In genomic region chr9:3525088-3525835, GRCh38 we compare ENCODE assay signal across 8 cellular contexts. TPM values are rescaled to one million over a fixed set of nuclear protein-coding genes. Genes with fewer than 3 reads are reported as not detected.
A peak's percentile ranks its signal among the peaks of the same experiment; 100 is the strongest.
DNase-seq lines count a peak whose midpoint lies in the region; ATAC-seq and TF ChIP-seq lines count a peak whose summit lies in the region.

No MANE protein-coding gene starts in this region.

- H3K27ac ChIP-seq in CD4-positive, alpha-beta T cell (ENCODE audit: low read depth, low read length): peak overlapping the region; percentile 100

- POLR2A ChIA-PET in CD4-positive, alpha-beta T cell (lab: Charles Lee): interaction anchor here (0.6 to 5.5 kb wide), 14 partner anchors 18 to 1471 kb away, joined by 3 to 115 read pairs (median 10); partner anchors contain the start of genes AK3, CDC37L1, JAK2 and SPATA6L

- CTCF ChIA-PET in CD4-positive, alpha-beta T cell (lab: Charles Lee): no interaction called here
- CTCF ChIA-PET in activated CD8-positive, alpha-beta memory T cell treated with anti-CD3 and anti-CD28 coated beads, Interleukin-2, amount 10 ng/mL, durations not matched to agents 7 days and 5 days (lab: Charles Lee): interaction anchor here (1.4 to 1.8 kb wide), 2 partner anchors 45 to 48 kb away, joined by 3 to 8 read pairs; no protein-coding TSS in a partner anchor

- H3K27me3 Mint-ChIP-seq in CD4-positive, alpha-beta T cell: peaks cover 5% of the 10 kb centered on the region
- no peaks in the 10 kb centered on the region for H3K27me3 Mint-ChIP-seq in activated CD8-positive, alpha-beta memory T cell treated with anti-CD3 and anti-CD28 coated beads, Interleukin-2, amount 10 ng/mL, durations not matched to agents 7 days and 5 days

- H3K4me3 Mint-ChIP-seq in CD4-positive, alpha-beta T cell: peak overlapping the region; percentile 91
- peak overlapping the region; percentile 96 for H3K4me3 Mint-ChIP-seq in activated CD8-positive, alpha-beta memory T cell treated with anti-CD3 and anti-CD28 coated beads, Interleukin-2, amount 10 ng/mL, durations not matched to agents 7 days and 5 days

- peak in 3 of 10 experiments; percentile 0 to 2 (median 2) for DNase-seq in CD4-positive, alpha-beta T cell
- DNase-seq in activated CD8-positive, alpha-beta memory T cell treated with anti-CD3 and anti-CD28 coated beads, Interleukin-2, amount 10 ng/mL, durations not matched to agents 7 days and 5 days: no peak
- peak in 30 of 42 donors; percentile 6 to 63 (median 38) for DNase-seq in head of caudate nucleus
- DNase-seq in posterior vena cava (ENCODE audit: low spot score): peak; percentile 82
- DNase-seq in NCI-H187 (lab: John Stamatoyannopoulos, UW): no peak
- no peak for DNase-seq in NCI-H2107 treated with DMSO at 0.1 percent for 48 hours (lab: John Stamatoyannopoulos, UW; ENCODE audit: unreplicated experiment)

- TF ChIP-seq CTCF in CD4-positive, alpha-beta T cell (IDR thresholded peaks at IDR 0.05): no peak

- ATAC-seq in CD4-positive, alpha-beta T cell (ENCODE audit: poor library complexity): no peak
- ATAC-seq in HG03064 (IDR thresholded peaks at IDR 0.05; ENCODE audit: low read depth, unreplicated experiment) (peak; percentile 0), HG02678 (IDR thresholded peaks at IDR 0.05; ENCODE audit: unreplicated experiment) (no peak)
- peak; percentile 0 for ATAC-seq in activated CD8-positive, alpha-beta memory T cell treated with anti-CD3 and anti-CD28 coated beads, Interleukin-2, amount 10 ng/mL, durations not matched to agents 7 days and 5 days

- H3K27me3 ChIP-seq in CD4-positive, alpha-beta T cell (ENCODE audit: control insufficient read depth, insufficient read depth, low read length): no peaks in the 10 kb centered on the region

- no peaks in the 10 kb centered on the region for H3K9me3 Mint-ChIP-seq in CD4-positive, alpha-beta T cell
- H3K9me3 Mint-ChIP-seq in activated CD8-positive, alpha-beta memory T cell treated with anti-CD3 and anti-CD28 coated beads, Interleukin-2, amount 10 ng/mL, durations not matched to agents 7 days and 5 days (ENCODE audit: low read depth): no peaks in the 10 kb centered on the region

- no peaks in the 10 kb centered on the region for H3K9me3 ChIP-seq in CD4-positive, alpha-beta T cell (ENCODE audit: control insufficient read depth, low read length)

- peaks cover 74% of the 10 kb centered on the region for H3K4me1 Mint-ChIP-seq in CD4-positive, alpha-beta T cell (ENCODE audit: low read depth)
- peaks cover 49% of the 10 kb centered on the region for H3K4me1 Mint-ChIP-seq in activated CD8-positive, alpha-beta memory T cell treated with anti-CD3 and anti-CD28 coated beads, Interleukin-2, amount 10 ng/mL, durations not matched to agents 7 days and 5 days

- peak overlapping the region; percentile 99 for H3K27ac Mint-ChIP-seq in CD4-positive, alpha-beta T cell
- peak overlapping the region; percentile 100 for H3K27ac Mint-ChIP-seq in activated CD8-positive, alpha-beta memory T cell treated with anti-CD3 and anti-CD28 coated beads, Interleukin-2, amount 10 ng/mL, durations not matched to agents 7 days and 5 days

- peaks cover 38% of the 10 kb centered on the region for H3K36me3 Mint-ChIP-seq in CD4-positive, alpha-beta T cell (ENCODE audit: low read depth)
- H3K36me3 Mint-ChIP-seq in activated CD8-positive, alpha-beta memory T cell treated with anti-CD3 and anti-CD28 coated beads, Interleukin-2, amount 10 ng/mL, durations not matched to agents 7 days and 5 days: peaks cover 17% of the 10 kb centered on the region

- intact Hi-C loops in CD4-positive, alpha-beta T cell (cut with DNase I, micrococcal nuclease): loop anchor here (2.0 to 10.0 kb wide), 5 partner anchors 18 to 1510 kb away; partner anchors contain the start of genes RCL1 (in 2 of the 2), PLPP6 (in 1 of the 2), PUM3 (in 1 of the 2) and SMARCA2 (in 1 of the 2)
- intact Hi-C loops in head of caudate nucleus (cut with DNase I): no loop called here
- intact Hi-C loops in posterior vena cava (cut with DNase I): no loop called here

RNA-seq across cellular contexts. Expression of gene RFX3, which starts 0.5 kb away (rescaled TPM):
- total RNA-seq in CD4-positive, alpha-beta T cell: 10 to 100 TPM; 22.9 to 24.8 TPM
- total RNA-seq in activated CD8-positive, alpha-beta memory T cell treated with anti-CD3 and anti-CD28 coated beads, Interleukin-2, amount 10 ng/mL, durations not matched to agents 7 days and 5 days: 10 to 100 TPM in 1 of 2 experiments, 1 to 10 TPM in 1; 9.1 to 11.5 TPM
- total RNA-seq in posterior vena cava: 1 to 10 TPM; 7.6 to 8.5 TPM

Comparison
In these comparisons a context has a peak if more than half of its experiments do, and no peak if none do; other contexts are left out.
1. ATAC-seq: peak in HG03064 (single experiment) and activated CD8-positive, alpha-beta memory T cell treated with anti-CD3 and anti-CD28 coated beads, Interleukin-2, amount 10 ng/mL, durations not matched to agents 7 days and 5 days (single experiment); none in CD4-positive, alpha-beta T cell (single experiment) and HG02678 (single experiment).
2. DNase-seq: peak in head of caudate nucleus (30 of 42) and posterior vena cava (single experiment); none in activated CD8-positive, alpha-beta memory T cell treated with anti-CD3 and anti-CD28 coated beads, Interleukin-2, amount 10 ng/mL, durations not matched to agents 7 days and 5 days (single experiment), NCI-H187 (0 of 2) and NCI-H2107 treated with DMSO at 0.1 percent for 48 hours (single experiment).
3. intact Hi-C loops: an anchor here in CD4-positive, alpha-beta T cell (2.0 to 10.0 kb wide); none called in head of caudate nucleus and posterior vena cava.